Comparison of ENCODE assay signal across 38 cellular contexts in genomic region chr1:206986402-206986801, GRCh38. TPM values are rescaled to one million over a fixed set of nuclear protein-coding genes. Genes with fewer than 3 reads are reported as not detected.
"Had no signal": no experiment of that assay in that cellular context is flagged by ENCODE, and none has a peak within 500 bp of the region (broad histone marks: within the 10 kb centered on the region; RNA-seq: fewer than 3 reads in every experiment).

No MANE protein-coding gene starts in this region.

- ATAC-seq: activated naive CD4-positive, alpha-beta T cell treated with anti-CD3 and anti-CD28 coated beads, Interleukin-2, amount 50 U/mL, for 72 hours; activated naive CD8-positive, alpha-beta T cell treated with anti-CD3 and anti-CD28 coated beads, Interleukin-2, amount 50 U/mL, for 24 hours; activated T-cell treated with anti-CD3 and anti-CD28 coated beads, Interleukin-2, amount 50 U/mL, for 4 hours; activated T-cell treated with anti-CD3 and anti-CD28 coated beads, Interleukin-2, amount 50 U/mL, for 72 hours; activated T-helper 17 cell treated with anti-CD3 and anti-CD28 coated beads, Interleukin-2, amount 50 U/mL, for 72 hours had no signal

- H3K36me3 ChIP-seq: adrenal gland, ascending aorta, brain microvascular endothelial cell, breast epithelium, cardiac muscle cell had no signal

- H3K4me3 ChIP-seq: adrenal gland, ascending aorta, body of pancreas, breast epithelium, cardiac muscle cell had no signal

- H3K27me3 ChIP-seq: adrenal gland, ascending aorta, body of pancreas, breast epithelium had no signal

- H3K4me1 ChIP-seq: adrenal gland, ascending aorta, body of pancreas, breast epithelium had no signal

- DNase-seq: activated effector memory CD4-positive, alpha-beta T cell treated with anti-CD3 and anti-CD28 coated beads, Interleukin-2, amount 50 U/mL, for 16 hours; activated effector memory CD4-positive, alpha-beta T cell treated with Interleukin-2 at 50 U/mL for 16 hours; activated gamma-delta T cell; activated gamma-delta T cell treated with Interleukin-2 at 50 U/mL for 16 hours; activated naive CD4-positive, alpha-beta T cell; activated naive CD4-positive, alpha-beta T cell treated with anti-CD3 and anti-CD28 coated beads for 36 hours; activated naive CD4-positive, alpha-beta T cell treated with anti-CD3 and anti-CD28 coated beads, Interleukin-2, amount 10 ng/mL, durations not matched to agents 7 days and 5 days; activated naive CD4-positive, alpha-beta T cell treated with anti-CD3 and anti-CD28 coated beads, Interleukin-2, amount 50 U/mL, for 16 hours; activated naive CD4-positive, alpha-beta T cell treated with Interleukin-2 at 50 U/mL for 16 hours; activated naive CD8-positive, alpha-beta T cell treated with anti-CD3 and anti-CD28 coated beads for 36 hours; activated naive CD8-positive, alpha-beta T cell treated with anti-CD3 and anti-CD28 coated beads, Interleukin-2, amount 10 ng/mL, durations not matched to agents 7 days and 5 days; activated naive CD8-positive, alpha-beta T cell treated with anti-CD3 and anti-CD28 coated beads, Interleukin-2, amount 50 U/mL, for 24 hours; activated T-cell treated with anti-CD3 and anti-CD28 coated beads, Interleukin-2, amount 50 U/mL, for 24 hours; activated T-cell treated with anti-CD3 and anti-CD28 coated beads, Interleukin-2, amount 50 U/mL, for 4 hours; activated T-cell treated with anti-CD3 and anti-CD28 coated beads, Interleukin-2, amount 50 U/mL, for 48 hours; activated T-cell treated with anti-CD3 and anti-CD28 coated beads, Interleukin-2, amount 50 U/mL, for 72 hours; adrenal gland; amniotic stem cell; amygdala; anterior cingulate cortex; aorta; body of pancreas; brain microvascular endothelial cell; caudate nucleus; central memory CD4-positive, alpha-beta T cell; cerebellar nuclear complex had no signal

- H3K9me3 ChIP-seq: adrenal gland, ascending aorta, body of pancreas, breast epithelium had no signal

- FAIRE-seq: astrocyte, bronchial epithelial cell had no signal

- H3K27ac ChIP-seq: adrenal gland, ascending aorta, body of pancreas, brain microvascular endothelial cell, breast epithelium, cardiac muscle cell had no signal

RNA-seq across cellular contexts. Expression of gene FCAMR, which starts 16.1 kb away (rescaled TPM):
- total RNA-seq: activated naive CD4-positive, alpha-beta T cell treated with anti-CD3 and anti-CD28 coated beads for 36 hours; activated naive CD4-positive, alpha-beta T cell treated with anti-CD3 and anti-CD28 coated beads, Interleukin-2, amount 50 U/mL, for 72 hours; activated naive CD8-positive, alpha-beta T cell treated with anti-CD3 and anti-CD28 coated beads for 36 hours; activated T-cell treated with anti-CD3 and anti-CD28 coated beads, Interleukin-2, amount 50 U/mL, for 4 hours; activated T-cell treated with anti-CD3 and anti-CD28 coated beads, Interleukin-2, amount 50 U/mL, for 72 hours; activated T-helper 1 cell treated with anti-CD3 and anti-CD28 coated beads, Interleukin-12 subunit alpha, Interleukin-12 subunit beta, Interleukin-2, Interleukin-4 antibody, amounts not matched to agents 30 ng/mL and 10 ng/mL and 1 ng/mL, durations not matched to agents 14 hours and 24 hours and 36 hours; activated T-helper 17 cell treated with anti-CD3 and anti-CD28 coated beads, Interleukin-2, amount 50 U/mL, for 72 hours; activated T-helper 2 cell treated with anti-CD3 and anti-CD28 coated beads, Interferon-gamma antibody, Interleukin-2, Interleukin-4, amounts not matched to agents 10 μg/mL and 5 μg/mL and 100 μg/mL, durations not matched to agents 14 hours and 24 hours and 36 hours; adrenal gland; aorta; ascending aorta; astrocyte; body of pancreas; breast epithelium; bronchial epithelial cell; cardiac muscle cell; cardiac septum; cerebellum; chondrocyte had no signal

RNA-seq across cellular contexts. Expression of gene PIGR, which starts 40.1 kb away (rescaled TPM):
- total RNA-seq: activated naive CD8-positive, alpha-beta T cell treated with anti-CD3 and anti-CD28 coated beads, Interleukin-2, amount 10 ng/mL, durations not matched to agents 7 days and 5 days; activated T-helper 1 cell treated with anti-CD3 and anti-CD28 coated beads, Interleukin-12 subunit alpha, Interleukin-12 subunit beta, Interleukin-2, Interleukin-4 antibody, amounts not matched to agents 30 ng/mL and 10 ng/mL and 1 ng/mL, durations not matched to agents 14 hours and 24 hours and 36 hours; activated T-helper 2 cell treated with anti-CD3 and anti-CD28 coated beads, Interferon-gamma antibody, Interleukin-2, Interleukin-4, amounts not matched to agents 10 μg/mL and 5 μg/mL and 100 μg/mL, durations not matched to agents 14 hours and 24 hours and 36 hours; astrocyte; cardiac muscle cell; chondrocyte had no signal

RNA-seq across cellular contexts. Expression of gene C1orf116, which starts 46.2 kb away (rescaled TPM):
- total RNA-seq: activated naive CD4-positive, alpha-beta T cell treated with anti-CD3 and anti-CD28 coated beads for 36 hours; activated naive CD8-positive, alpha-beta T cell treated with anti-CD3 and anti-CD28 coated beads, Interleukin-2, amount 10 ng/mL, durations not matched to agents 7 days and 5 days; activated T-helper 1 cell treated with anti-CD3 and anti-CD28 coated beads, Interleukin-12 subunit alpha, Interleukin-12 subunit beta, Interleukin-2, Interleukin-4 antibody, amounts not matched to agents 30 ng/mL and 10 ng/mL and 1 ng/mL, durations not matched to agents 14 hours and 24 hours and 36 hours; activated T-helper 17 cell treated with anti-CD3 and anti-CD28 coated beads, Interleukin-2, amount 50 U/mL, for 72 hours; activated T-helper 2 cell treated with anti-CD3 and anti-CD28 coated beads, Interferon-gamma antibody, Interleukin-2, Interleukin-4, amounts not matched to agents 10 μg/mL and 5 μg/mL and 100 μg/mL, durations not matched to agents 14 hours and 24 hours and 36 hours; ascending aorta had no signal
